ENCODE assay signal across 21 cellular contexts in the genomic region with DNA sequence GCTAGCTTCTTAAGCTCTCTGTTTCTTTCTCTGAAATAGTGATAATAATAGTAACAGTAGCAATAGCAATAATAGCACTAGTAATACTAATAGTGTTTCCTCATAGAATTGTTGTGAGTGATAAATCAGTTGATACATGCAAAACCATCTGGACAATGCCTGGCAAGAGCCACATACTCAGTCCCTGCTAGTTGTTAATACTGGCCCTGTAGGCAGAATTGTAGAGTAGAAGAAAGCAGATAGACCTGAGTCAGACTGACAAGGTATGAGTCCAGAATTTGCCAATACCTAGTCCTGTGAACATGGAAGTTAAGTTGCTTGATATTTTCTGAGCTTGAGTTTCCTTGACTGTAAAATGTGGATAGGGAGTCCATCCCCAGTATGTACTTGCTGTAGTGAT.
DNase-seq lines count a peak whose midpoint lies in the region; ATAC-seq, FAIRE-seq and TF ChIP-seq lines count a peak whose summit lies in the region.
"Had no signal": no experiment of that assay in that cellular context is flagged by ENCODE, and none has a peak within 500 bp of the region (broad histone marks: within the 10 kb centered on the region; RNA-seq: fewer than 3 reads in every experiment).

No MANE protein-coding gene starts in this region.

- H3K27me3 Mint-ChIP-seq in immature natural killer cell (ENCODE audit: low read depth in 3 of 3): peaks cover 0 to 2% (median 0%) of the 10 kb centered on the region in 3 donors

- H3K4me1 Mint-ChIP-seq in immature natural killer cell: peaks cover 84 to 95% of the 10 kb centered on the region in 2 donors

- no peaks in the 10 kb centered on the region for H3K9me2 ChIP-seq in MM.1S (replicated peaks; ENCODE audit: insufficient read depth, low read length)

- H3K27me3 ChIP-seq in MM.1S (replicated peaks; ENCODE audit: insufficient read depth, low read length) (no peaks in the 10 kb centered on the region), bronchial epithelial cell (ENCODE audit: control insufficient read depth, insufficient read depth, low read length) (no peaks in the 10 kb centered on the region), gastrocnemius medialis (no peaks in the 10 kb centered on the region), body of pancreas (no peaks in the 10 kb centered on the region)
- H3K27me3 ChIP-seq: Peyer's patch, SJSA1 had no signal

- H3K27ac Mint-ChIP-seq in immature natural killer cell: peak overlapping the region; percentile 12 to 70 (median 34)
- H3K27ac Mint-ChIP-seq: CD4-positive, CD25-positive, alpha-beta regulatory T cell; HFFc6 had no signal

- DNase-seq in MM.1S (no peak), bronchial epithelial cell (ENCODE audit: low read depth) (peak; percentile 88), immature natural killer cell (no peak), gastrocnemius medialis (no peak), body of pancreas (no peak), NCI-H2196 treated with DMSO at 0.1 percent for 48 hours (lab: John Stamatoyannopoulos, UW; ENCODE audit: unreplicated experiment) (no peak)
- DNase-seq: Caco-2; CD4-positive, CD25-positive, alpha-beta regulatory T cell; DMS153; GDM1; HFFc6; NCI-H1105; NCI-H2081; NCI-H2171 treated with DMSO at 0.1 percent for 48 hours; NCI-H446 treated with DMSO at 0.1 percent for 48 hours; NCI-H69; NK-92 treated with Interleukin-12 subunit alpha and Interleukin-12 subunit beta, amount 100 ng/mL, for 24 hours; Peyer's patch had no signal

- peak overlapping the region; percentile 76 for H3K4me2 ChIP-seq in MM.1S (ENCODE audit: low read depth, low read length)

- H3K9ac ChIP-seq in MM.1S (ENCODE audit: low read length): no peak overlapping the region

- peaks cover 0 to 1% (median 0%) of the 10 kb centered on the region in 3 donors for H3K36me3 Mint-ChIP-seq in immature natural killer cell
- H3K36me3 Mint-ChIP-seq: CD4-positive, CD25-positive, alpha-beta regulatory T cell had no signal

- H2AFZ ChIP-seq in MM.1S (ENCODE audit: low read length): no peak overlapping the region

- in situ Hi-C loops in gastrocnemius medialis (cut with MboI; ENCODE audit: low sequenced_read_pairs in 4 of 4): loop anchor here in 3 of 4 donors (25.0 kb wide), 1 partner anchor 171 kb away; a partner anchor contains a TSS

- H3K9me3 Mint-ChIP-seq in immature natural killer cell: no peaks in the 10 kb centered on the region
- H3K9me3 Mint-ChIP-seq: HFFc6 had no signal

- no peak for FAIRE-seq in bronchial epithelial cell (lab: Jason Lieb, UNC)
- FAIRE-seq: H54 had no signal

- TF ChIP-seq POLR2A in gastrocnemius medialis (IDR thresholded peaks at IDR 0.05) (no peak), body of pancreas (IDR thresholded peaks at IDR 0.05) (no peak)

- no peaks in the 10 kb centered on the region for H4K20me1 ChIP-seq in MM.1S (ENCODE audit: insufficient read depth, low read length)

- no peak overlapping the region for H3K4me3 Mint-ChIP-seq in immature natural killer cell
- H3K4me3 Mint-ChIP-seq: CD4-positive, CD25-positive, alpha-beta regulatory T cell; HFFc6 had no signal

- TF ChIP-seq CTCF in MM.1S (IDR thresholded peaks at IDR 0.05; ENCODE audit: low read length) (no peak), bronchial epithelial cell (IDR thresholded peaks at IDR 0.05; ENCODE audit: insufficient read depth, low read length, severe bottlenecking) (no peak), gastrocnemius medialis (IDR thresholded peaks at IDR 0.05 in 4 of 5, conservative IDR thresholded peaks at IDR 0.05 in 1 of 5) (no peak), body of pancreas (IDR thresholded peaks at IDR 0.05) (no peak)

- peaks cover 31% of the 10 kb centered on the region for H3F3A ChIP-seq in MM.1S (ENCODE audit: insufficient read depth, low read length)

- H3K27ac ChIP-seq in MM.1S (ENCODE audit: low read length) (peak overlapping the region; percentile 56; the same call in 1 of the 2 replicates), gastrocnemius medialis (peak overlapping the region; percentile 91 to 97 (median 95)), body of pancreas (no peak overlapping the region)
- H3K27ac ChIP-seq: Peyer's patch, SJSA1 had no signal

- intact Hi-C loops in gastrocnemius medialis (cut with DNase I; ENCODE audit: low total_unique reads) (loop anchor here (2.0 to 10.0 kb wide), 3 partner anchors 72 to 484 kb away; no protein-coding TSS in a partner anchor), body of pancreas (cut with DNase I) (no loop called here)

- H3K4me1 ChIP-seq in MM.1S (ENCODE audit: low read length): peaks cover 75% of the 10 kb centered on the region
- peaks cover 67 to 83% of the 10 kb centered on the region in 2 donors for H3K4me1 ChIP-seq in gastrocnemius medialis
- H3K4me1 ChIP-seq in body of pancreas: peaks cover 13% of the 10 kb centered on the region
- H3K4me1 ChIP-seq: Caco-2, SJSA1 had no signal

- ATAC-seq in gastrocnemius medialis: no peak
- no peak for ATAC-seq in body of pancreas
- no peak for ATAC-seq in HG02884 (IDR thresholded peaks at IDR 0.05; ENCODE audit: unreplicated experiment)

- 0 out of 2 replicates have a peak overlapping the region, but pooled peaks have one; percentile 41 for H3K4me3 ChIP-seq in MM.1S (ENCODE audit: low read length)
- no peak overlapping the region for H3K4me3 ChIP-seq in bronchial epithelial cell (ENCODE audit: low read depth, low read length)
- H3K4me3 ChIP-seq in gastrocnemius medialis: no peak overlapping the region
- no peak overlapping the region for H3K4me3 ChIP-seq in body of pancreas
- H3K4me3 ChIP-seq: Peyer's patch, SJSA1 had no signal

- H3K36me3 ChIP-seq in MM.1S (replicated peaks; ENCODE audit: insufficient read depth, low read length) (no peaks in the 10 kb centered on the region), bronchial epithelial cell (ENCODE audit: control insufficient read depth, insufficient read depth, low read length) (no peaks in the 10 kb centered on the region), gastrocnemius medialis (no peaks in the 10 kb centered on the region), body of pancreas (replicated peaks in 1 of 2; ENCODE audit: insufficient read depth in 1 of 2, low read depth in 2 of 2) (no peaks in the 10 kb centered on the region)
- H3K36me3 ChIP-seq: Peyer's patch, SJSA1 had no signal

- H3K79me2 ChIP-seq in MM.1S (ENCODE audit: low read length): no peaks in the 10 kb centered on the region

- H3K9me3 ChIP-seq in MM.1S (replicated peaks; ENCODE audit: insufficient read depth, low read length) (no peaks in the 10 kb centered on the region), gastrocnemius medialis (no peaks in the 10 kb centered on the region), body of pancreas (no peaks in the 10 kb centered on the region)
- H3K9me3 ChIP-seq: Caco-2, Peyer's patch, SJSA1 had no signal

Comparison
In these comparisons a context has a peak if more than half of its experiments do, and no peak if none do; other contexts are left out.
1. H3K27ac ChIP-seq: peak in MM.1S (single experiment) and gastrocnemius medialis (4 of 4); none in body of pancreas (0 of 4).